In genomic region chr9:98087420-98088354, GRCh38 we compare ENCODE assay signal across 8 cellular contexts.
DNase-seq lines count a peak whose midpoint lies in the region; ATAC-seq and TF ChIP-seq lines count a peak whose summit lies in the region.

No MANE protein-coding gene starts in this region.

- no peak overlapping the region for H3K27ac ChIP-seq in iPS-20b (ENCODE audit: low read length)

- no peaks in the 10 kb centered on the region for H3K9me3 Mint-ChIP-seq in stimulated activated memory B cell treated with anti-CD40 and anti-IgM and Interleukin-4, amounts not matched to agents 10 μg/mL and 1 μg/mL and 100 μg/mL, for 72 hours

- TF ChIP-seq CTCF in astrocyte of the cerebellum (IDR thresholded peaks at IDR 0.05; ENCODE audit: low read depth, low read length, missing control alignments): no peak

- peak overlapping the region; percentile 65 for H3K4me3 Mint-ChIP-seq in stimulated activated memory B cell treated with anti-CD40 and anti-IgM and Interleukin-4, amounts not matched to agents 10 μg/mL and 1 μg/mL and 100 μg/mL, for 72 hours

- H3K27me3 Mint-ChIP-seq in stimulated activated memory B cell treated with anti-CD40 and anti-IgM and Interleukin-4, amounts not matched to agents 10 μg/mL and 1 μg/mL and 100 μg/mL, for 72 hours: no peaks in the 10 kb centered on the region

- H3K9me3 ChIP-seq in iPS-20b (ENCODE audit: insufficient read depth, low read depth, low read length): no peaks in the 10 kb centered on the region

- H3K9ac ChIP-seq in iPS-20b (ENCODE audit: low read depth, low read length): no peak overlapping the region

- H3K4me3 ChIP-seq in astrocyte of the cerebellum (ENCODE audit: low read depth, low read length) (peak overlapping the region; percentile 33), iPS-20b (ENCODE audit: low read length) (peak overlapping the region; percentile 28; the same call in 1 of the 2 replicates)

- H3K36me3 ChIP-seq in iPS-20b (ENCODE audit: insufficient read depth, low read depth, low read length): peaks cover 9% of the 10 kb centered on the region

- peaks cover 28% of the 10 kb centered on the region for H3K4me1 Mint-ChIP-seq in stimulated activated memory B cell treated with anti-CD40 and anti-IgM and Interleukin-4, amounts not matched to agents 10 μg/mL and 1 μg/mL and 100 μg/mL, for 72 hours

- H3K4me1 ChIP-seq in iPS-20b (ENCODE audit: insufficient read depth, low read length): peaks cover 31% of the 10 kb centered on the region; the same call in 1 of the 2 replicates

- H3K27me3 ChIP-seq in iPS-20b (ENCODE audit: insufficient read depth, low read length): peaks cover 5% of the 10 kb centered on the region; the same call in 1 of the 2 replicates

- H3K36me3 Mint-ChIP-seq in stimulated activated memory B cell treated with anti-CD40 and anti-IgM and Interleukin-4, amounts not matched to agents 10 μg/mL and 1 μg/mL and 100 μg/mL, for 72 hours: peaks cover 29% of the 10 kb centered on the region

- ATAC-seq in HG02759 (IDR thresholded peaks at IDR 0.05; ENCODE audit: unreplicated experiment) (peak; percentile 54), GM21723 (IDR thresholded peaks at IDR 0.05; ENCODE audit: unreplicated experiment) (no peak), GM18909 (IDR thresholded peaks at IDR 0.05; ENCODE audit: poor library complexity, unreplicated experiment) (no peak)
- peak; percentile 86 for ATAC-seq in stimulated activated memory B cell treated with anti-CD40 and anti-IgM and Interleukin-4, amounts not matched to agents 10 μg/mL and 1 μg/mL and 100 μg/mL, for 72 hours

- H3K27ac Mint-ChIP-seq in stimulated activated memory B cell treated with anti-CD40 and anti-IgM and Interleukin-4, amounts not matched to agents 10 μg/mL and 1 μg/mL and 100 μg/mL, for 72 hours: peak overlapping the region; percentile 48

- DNase-seq in astrocyte of the cerebellum (ENCODE audit: low read depth) (no peak), SHP77 (lab: John Stamatoyannopoulos, UW) (no peak), NCI-H2029 (lab: John Stamatoyannopoulos, UW) (no peak)

- in situ Hi-C loops in astrocyte of the cerebellum (cut with HindIII; ENCODE audit: low sequenced_read_pairs): no loop called here

Comparison
In these comparisons a context has a peak if more than half of its experiments do, and no peak if none do; other contexts are left out.
1. ATAC-seq: peak in HG02759 (single experiment) and stimulated activated memory B cell treated with anti-CD40 and anti-IgM and Interleukin-4, amounts not matched to agents 10 μg/mL and 1 μg/mL and 100 μg/mL, for 72 hours (single experiment); none in GM21723 (single experiment) and GM18909 (single experiment).